ENCODE assay signal across 9 cellular contexts in the genomic region with DNA sequence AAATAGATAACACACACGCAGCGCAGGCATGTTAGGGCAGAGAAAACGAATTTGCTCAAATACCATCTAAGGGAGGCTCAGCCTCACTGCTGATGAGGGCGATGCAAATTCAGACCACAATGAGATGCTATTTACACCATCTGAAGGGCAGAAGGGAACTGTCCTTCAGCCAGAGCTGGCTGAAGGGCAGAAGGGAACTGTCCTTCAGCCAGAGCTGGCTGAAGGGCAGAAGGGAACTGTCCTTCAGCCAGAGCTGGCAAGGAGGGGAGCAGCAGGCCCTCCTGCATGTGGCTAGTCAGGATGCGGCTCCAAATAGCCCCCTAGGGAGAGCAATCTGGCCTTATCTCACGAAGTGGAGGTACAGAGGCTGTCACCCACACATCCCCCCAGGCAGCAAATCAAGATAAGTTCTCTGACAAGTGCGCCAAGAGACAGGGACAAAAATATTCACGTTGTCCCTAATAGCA. TPM values are rescaled to one million over a fixed set of nuclear protein-coding genes. Genes with fewer than 3 reads are reported as not detected.
A peak's percentile ranks its signal among the peaks of the same experiment; 100 is the strongest.
DNase-seq lines count a peak whose midpoint lies in the region; ATAC-seq lines count a peak whose summit lies in the region.
"Had no signal": no experiment of that assay in that cellular context is flagged by ENCODE, and none has a peak within 500 bp of the region (broad histone marks: within the 10 kb centered on the region; RNA-seq: fewer than 3 reads in every experiment).

No MANE protein-coding gene starts in this region.

- POLR2A ChIA-PET in CD8-positive, alpha-beta memory T cell (lab: Charles Lee): interaction anchor here (1.2 kb wide), 1 partner anchor 10 kb away, joined by 5 read pairs; no protein-coding TSS in a partner anchor

- H3K4me1 Mint-ChIP-seq in CD8-positive, alpha-beta memory T cell: peaks cover 14 to 37% (median 18%) of the 10 kb centered on the region in 3 donors
- peaks cover 17% of the 10 kb centered on the region for H3K4me1 Mint-ChIP-seq in central memory CD8-positive, alpha-beta T cell
- peaks cover 38 to 54% (median 53%) of the 10 kb centered on the region in 3 donors for H3K4me1 Mint-ChIP-seq in naive B cell

- H3K27ac Mint-ChIP-seq in CD8-positive, alpha-beta memory T cell: peak overlapping the region; percentile 59 to 97 (median 82)
- H3K27ac Mint-ChIP-seq in central memory CD8-positive, alpha-beta T cell (ENCODE audit: low read depth): peak overlapping the region; percentile 85
- peak overlapping the region; percentile 57 to 97 (median 94) for H3K27ac Mint-ChIP-seq in naive B cell

- H3K9me3 ChIP-seq in CD8-positive, alpha-beta memory T cell (ENCODE audit: low read length): no peaks in the 10 kb centered on the region

- DNase-seq in CD8-positive, alpha-beta memory T cell: no peak
- DNase-seq in central memory CD8-positive, alpha-beta T cell (ENCODE audit: low spot score in 2 of 2): no peak
- DNase-seq in naive B cell: no peak
- no peak for DNase-seq in islet precursor cell
- DNase-seq in nucleus accumbens (lab: John Stamatoyannopoulos, UW): no peak
- no peak for DNase-seq in anterior cingulate cortex (lab: John Stamatoyannopoulos, UW)

- no peaks in the 10 kb centered on the region for H3K27me3 Mint-ChIP-seq in CD8-positive, alpha-beta memory T cell
- no peaks in the 10 kb centered on the region for H3K27me3 Mint-ChIP-seq in central memory CD8-positive, alpha-beta T cell
- no peaks in the 10 kb centered on the region for H3K27me3 Mint-ChIP-seq in naive B cell

- H3K36me3 Mint-ChIP-seq in CD8-positive, alpha-beta memory T cell: peaks cover 0 to 1% (median 0%) of the 10 kb centered on the region in 3 donors
- H3K36me3 Mint-ChIP-seq in central memory CD8-positive, alpha-beta T cell (ENCODE audit: insufficient read depth): no peaks in the 10 kb centered on the region
- no peaks in the 10 kb centered on the region for H3K36me3 Mint-ChIP-seq in naive B cell

- H3K36me3 ChIP-seq in CD8-positive, alpha-beta memory T cell (ENCODE audit: insufficient read depth, low read length): no peaks in the 10 kb centered on the region

- ATAC-seq in GM19467 (IDR thresholded peaks at IDR 0.05; ENCODE audit: unreplicated experiment): peak; percentile 69
- peak; percentile 49 for ATAC-seq in HG03571 (IDR thresholded peaks at IDR 0.05; ENCODE audit: unreplicated experiment)
- ATAC-seq in central memory CD8-positive, alpha-beta T cell (replicated peaks; ENCODE audit: extremely low read depth, poor library complexity, severe bottlenecking): peak; percentile 44
- ATAC-seq in naive B cell (ENCODE audit: low read depth in 2 of 2): peak; percentile 61 to 72

- peak overlapping the region; percentile 65 for H3K4me3 ChIP-seq in CD8-positive, alpha-beta memory T cell (ENCODE audit: low read length)

- H3K9me3 Mint-ChIP-seq in CD8-positive, alpha-beta memory T cell: no peaks in the 10 kb centered on the region
- H3K9me3 Mint-ChIP-seq in central memory CD8-positive, alpha-beta T cell: no peaks in the 10 kb centered on the region
- H3K9me3 Mint-ChIP-seq in naive B cell: no peaks in the 10 kb centered on the region

- peak overlapping the region; percentile 48 to 92 (median 78) for H3K4me3 Mint-ChIP-seq in CD8-positive, alpha-beta memory T cell
- peak overlapping the region; percentile 76 for H3K4me3 Mint-ChIP-seq in central memory CD8-positive, alpha-beta T cell
- peak overlapping the region; percentile 83 to 96 (median 84) for H3K4me3 Mint-ChIP-seq in naive B cell

- H3K4me1 ChIP-seq in CD8-positive, alpha-beta memory T cell (ENCODE audit: insufficient read depth, low read length): peaks cover 20% of the 10 kb centered on the region

- CTCF ChIA-PET in CD8-positive, alpha-beta memory T cell (lab: Charles Lee): interaction anchor here (2.3 to 7.9 kb wide), 2 partner anchors 9 to 27 kb away, joined by 5 to 89 read pairs; no protein-coding TSS in a partner anchor

- H3K27me3 ChIP-seq in CD8-positive, alpha-beta memory T cell (ENCODE audit: insufficient read depth, low read length, poor library complexity, severe bottlenecking): no peaks in the 10 kb centered on the region

- peak overlapping the region; percentile 44 for H3K27ac ChIP-seq in CD8-positive, alpha-beta memory T cell (ENCODE audit: low read depth, low read length)

RNA-seq across cellular contexts. Expression of a gene that starts 7.5 kb away (rescaled TPM):
- total RNA-seq in CD8-positive, alpha-beta memory T cell: 10 to 100 TPM; 20.2 to 23.4 TPM
- 39.4 TPM for polyA plus RNA-seq in CD8-positive, alpha-beta memory T cell
- 10 to 100 TPM in 5 of 6 donors, 1 to 10 TPM in 1; 7.5 to 21.9 (median 17.2) TPM for polyA plus RNA-seq in naive B cell (ENCODE audit: low read depth in 6 of 6)

RNA-seq across cellular contexts. Expression of a gene that starts 22.5 kb away (rescaled TPM):
- total RNA-seq in CD8-positive, alpha-beta memory T cell: 1 to 10 TPM; 1.8 to 2.0 TPM
- polyA plus RNA-seq in CD8-positive, alpha-beta memory T cell: not detected
- polyA plus RNA-seq in naive B cell (ENCODE audit: low read depth in 6 of 6): 10 to 100 TPM; 42.8 to 74.6 (median 51.7) TPM
- total RNA-seq: glomerular endothelial cell had no signal

RNA-seq across cellular contexts. Expression of a gene that starts 25.4 kb away (rescaled TPM):
- total RNA-seq in CD8-positive, alpha-beta memory T cell: 100 to 1,000 TPM; 200 to 219 TPM
- 118 TPM for polyA plus RNA-seq in CD8-positive, alpha-beta memory T cell
- 100 to 1,000 TPM in 2 of 6 donors, 10 to 100 TPM in 4; 78.6 to 109 (median 95.1) TPM for polyA plus RNA-seq in naive B cell (ENCODE audit: low read depth in 6 of 6)

RNA-seq across cellular contexts. Expression of a gene that starts 48.1 kb away (rescaled TPM):
- under 1 TPM; 0.29 to 0.79 TPM for total RNA-seq in CD8-positive, alpha-beta memory T cell
- polyA plus RNA-seq in CD8-positive, alpha-beta memory T cell: not detected
- polyA plus RNA-seq in naive B cell (ENCODE audit: low read depth in 6 of 6): not detected
- total RNA-seq: glomerular endothelial cell had no signal

RNA-seq across cellular contexts. Expression of a gene that starts 48.3 kb away (rescaled TPM):
- total RNA-seq in CD8-positive, alpha-beta memory T cell: not detected
- polyA plus RNA-seq in CD8-positive, alpha-beta memory T cell: not detected
- polyA plus RNA-seq in naive B cell (ENCODE audit: low read depth in 6 of 6): not detected
- total RNA-seq: glomerular endothelial cell had no signal

Comparison
In these comparisons a context has a peak if more than half of its experiments do, and no peak if none do; other contexts are left out.
1. RNA of a gene that starts 22.5 kb away (polyA plus RNA-seq): 42.8 to 74.6 TPM in naive B cell; not detected in CD8-positive, alpha-beta memory T cell (single experiment); every median in the first group is over 10 times any median in the second.
2. Peak in every context shown above with its lines, with median percentiles within 50 percentile points of each other: H3K27ac Mint-ChIP-seq, H3K4me3 Mint-ChIP-seq and ATAC-seq.